Comparison of ENCODE assay signal across 1 cellular context in genomic region chr17:50956750-50957523, GRCh38.
TF ChIP-seq lines count a peak whose summit lies in the region.

No MANE protein-coding gene starts in this region.

TF ChIP-seq in HepG2, 621 proteins besides CTCF, POLR2A, EP300 and RAD21 (continued from another document and continues in another):
- TF ChIP-seq ZNF784 (CRISPR knock-in tag; IDR thresholded peaks at IDR 0.05; ENCODE audit: borderline replicate concordance) (0 out of 2 replicates have a peak, but pooled peaks have one; percentile 58), ZNF263 (CRISPR knock-in tag; IDR thresholded peaks at IDR 0.05) (0 out of 2 replicates have a peak, but pooled peaks have one; percentile 40), REPIN1 (CRISPR knock-in tag; IDR thresholded peaks at IDR 0.05; ENCODE audit: borderline replicate concordance, low read depth) (peak; percentile 53; the same call in 1 of the 2 replicates), ZNF317 (CRISPR knock-in tag; IDR thresholded peaks at IDR 0.05) (no peak), BRCA1 (CRISPR knock-in tag; IDR thresholded peaks at IDR 0.05) (0 out of 2 replicates have a peak, but pooled peaks have one; percentile 25), ZNF883 (CRISPR knock-in tag; IDR thresholded peaks at IDR 0.05; ENCODE audit: not compliant biosample characterization) (peak; percentile 67), ZNF564 (CRISPR knock-in tag; IDR thresholded peaks at IDR 0.05) (no peak), HNF1B (CRISPR knock-in tag; IDR thresholded peaks at IDR 0.05) (peak; percentile 46; the same call in 1 of the 2 replicates), ZNF703 (CRISPR knock-in tag; IDR thresholded peaks at IDR 0.05; ENCODE audit: borderline replicate concordance) (no peak), SMC3 (IDR thresholded peaks at IDR 0.05; ENCODE audit: low read length) (peak; percentile 95), ISX (CRISPR knock-in tag; conservative IDR thresholded peaks at IDR 0.05) (no peak), FOXO1 (CRISPR knock-in tag; IDR thresholded peaks at IDR 0.05) (0 out of 2 replicates have a peak, but pooled peaks have one; percentile 32), CSRNP1 (CRISPR knock-in tag; IDR thresholded peaks at IDR 0.05) (no peak), ERF (CRISPR knock-in tag; IDR thresholded peaks at IDR 0.05) (no peak), TARDBP (CRISPR knock-in tag; IDR thresholded peaks at IDR 0.05) (0 out of 2 replicates have a peak, but pooled peaks have one; percentile 29), CENPX (CRISPR knock-in tag; IDR thresholded peaks at IDR 0.05) (no peak), ZNF574 (CRISPR knock-in tag; IDR thresholded peaks at IDR 0.05) (peak; percentile 53), ZBTB44 (CRISPR knock-in tag; IDR thresholded peaks at IDR 0.05) (no peak), DR1 (CRISPR knock-in tag; IDR thresholded peaks at IDR 0.05) (no peak), ARID3A (IDR thresholded peaks at IDR 0.05; ENCODE audit: low read depth, low read length) (no peak), SAFB2 (CRISPR knock-in tag; IDR thresholded peaks at IDR 0.05; ENCODE audit: borderline replicate concordance, low read depth) (no peak), SIX4 (CRISPR knock-in tag; IDR thresholded peaks at IDR 0.05) (no peak), ATF2 (CRISPR knock-in tag; IDR thresholded peaks at IDR 0.05) (0 out of 2 replicates have a peak, but pooled peaks have one; percentile 20), RARG (CRISPR knock-in tag; IDR thresholded peaks at IDR 0.05; ENCODE audit: low read depth) (no peak), ZBTB26 (CRISPR knock-in tag; IDR thresholded peaks at IDR 0.05; ENCODE audit: borderline replicate concordance) (no peak; the same call in 1 of the 2 replicates), ZNF33A (CRISPR knock-in tag; IDR thresholded peaks at IDR 0.05; ENCODE audit: borderline replicate concordance) (no peak), ZBTB21 (CRISPR knock-in tag; IDR thresholded peaks at IDR 0.05) (no peak), MZF1 (CRISPR knock-in tag; IDR thresholded peaks at IDR 0.05; ENCODE audit: borderline replicate concordance) (no peak), ZFX (CRISPR knock-in tag; IDR thresholded peaks at IDR 0.05; ENCODE audit: low read depth) (no peak; the same call in 1 of the 2 replicates), ELF1 (CRISPR knock-in tag; IDR thresholded peaks at IDR 0.05) (peak; percentile 34; the same call in 1 of the 2 replicates), NFKBIZ (CRISPR knock-in tag; IDR thresholded peaks at IDR 0.05) (no peak), SUZ12 (IDR thresholded peaks at IDR 0.05; ENCODE audit: low read depth, low read length) (no peak), CREB1 (IDR thresholded peaks at IDR 0.05) (no peak), CREB1 (CRISPR knock-in tag; IDR thresholded peaks at IDR 0.05) (no peak), DRAP1 (CRISPR knock-in tag; IDR thresholded peaks at IDR 0.05) (peak; percentile 48; the same call in 1 of the 2 replicates), ZFP62 (CRISPR knock-in tag; IDR thresholded peaks at IDR 0.05) (no peak), ZNF777 (CRISPR knock-in tag; IDR thresholded peaks at IDR 0.05) (0 out of 2 replicates have a peak, but pooled peaks have one; percentile 20), PATZ1 (CRISPR knock-in tag; IDR thresholded peaks at IDR 0.05) (0 out of 2 replicates have a peak, but pooled peaks have one; percentile 21), NR0B2 (CRISPR knock-in tag; IDR thresholded peaks at IDR 0.05) (no peak), HINFP (CRISPR knock-in tag; IDR thresholded peaks at IDR 0.05; ENCODE audit: low read depth) (peak; percentile 41; the same call in 1 of the 2 replicates), MBD4 (IDR thresholded peaks at IDR 0.05; ENCODE audit: borderline replicate concordance, low read length) (no peak), NCOA2 (CRISPR knock-in tag; IDR thresholded peaks at IDR 0.05) (0 out of 2 replicates have a peak, but pooled peaks have one; percentile 34), MEIS1 (CRISPR knock-in tag; IDR thresholded peaks at IDR 0.05; ENCODE audit: borderline replicate concordance) (no peak), TSC22D2 (CRISPR knock-in tag; IDR thresholded peaks at IDR 0.05; ENCODE audit: borderline replicate concordance) (no peak), PRPF4 (IDR thresholded peaks at IDR 0.05; ENCODE audit: low read depth, low read length, poor library complexity, severe bottlenecking) (no peak), KAT2B (IDR thresholded peaks at IDR 0.05; ENCODE audit: borderline replicate concordance, low read depth, low read length) (no peak)
